ENCODE assay signal across 11 cellular contexts in genomic region chr7:107643407-107643806, GRCh38. TPM values are rescaled to one million over a fixed set of nuclear protein-coding genes. Genes with fewer than 3 reads are reported as not detected.
DNase-seq lines count a peak whose midpoint lies in the region; ATAC-seq, FAIRE-seq and TF ChIP-seq lines count a peak whose summit lies in the region.
"Had no signal": no experiment of that assay in that cellular context is flagged by ENCODE, and none has a peak within 500 bp of the region (broad histone marks: within the 10 kb centered on the region; RNA-seq: fewer than 3 reads in every experiment).

No MANE protein-coding gene starts in this region.

- H4K20me1 ChIP-seq in SK-N-SH (ENCODE audit: insufficient read depth) (no peaks in the 10 kb centered on the region), fibroblast of lung (ENCODE audit: control insufficient read depth, extremely low read depth, insufficient read depth, low read length) (no peaks in the 10 kb centered on the region)

- H3K9me3 ChIP-seq in SK-N-SH (no peaks in the 10 kb centered on the region), fibroblast of lung (ENCODE audit: control insufficient read depth, insufficient read depth, low read depth, low read length) (no peaks in the 10 kb centered on the region)
- H3K9me3 ChIP-seq: MG63, right atrium auricular region had no signal

- H3K9me2 ChIP-seq in SK-N-SH, result no peaks in the 10 kb centered on the region

- H3F3A ChIP-seq in SK-N-SH (replicated peaks; ENCODE audit: insufficient read depth), result peaks cover 4% of the 10 kb centered on the region

- POLR2A ChIA-PET in SK-N-SH (lab: Yijun Ruan, JAX), result no interaction called here

- DNase-seq in H4 (ENCODE audit: low spot score) (peak; percentile 51), SK-N-SH (no peak), fibroblast of lung (ENCODE audit: low read depth in 2 of 2) (peak; percentile 61 to 82), urothelium cell line (ENCODE audit: low spot score) (peak; percentile 47), NCI-H1930 (lab: John Stamatoyannopoulos, UW) (no peak)
- DNase-seq: MG63, substantia nigra, T1000 had no signal

- H3K9ac ChIP-seq in SK-N-SH, result no peak overlapping the region
- no peak overlapping the region for H3K9ac ChIP-seq in fibroblast of lung (ENCODE audit: insufficient read depth, low read length)

- H3K36me3 ChIP-seq in SK-N-SH (replicated peaks in 1 of 2; ENCODE audit: control insufficient read depth in 1 of 2, insufficient read depth in 2 of 2, low read length in 1 of 2) (no peaks in the 10 kb centered on the region), fibroblast of lung (ENCODE audit: control insufficient read depth, insufficient read depth, low read length) (no peaks in the 10 kb centered on the region)
- H3K36me3 ChIP-seq: MG63, right atrium auricular region had no signal

- H3K4me1 ChIP-seq in SK-N-SH (ENCODE audit: control insufficient read depth in 1 of 2, insufficient read depth in 2 of 2, low read depth in 1 of 2, low read length in 1 of 2) (peaks cover 3 to 13% of the 10 kb centered on the region in 2 experiments; a peak in 2 of 4 replicates), fibroblast of lung (ENCODE audit: control insufficient read depth, extremely low read depth, insufficient read depth, low read length) (peaks cover 2% of the 10 kb centered on the region)

- no peak for FAIRE-seq in urothelium cell line (lab: Jason Lieb, UNC)

- no peak for TF ChIP-seq RAD21 in SK-N-SH (IDR thresholded peaks at IDR 0.05; ENCODE audit: low read length)

- TF ChIP-seq EP300 in SK-N-SH (IDR thresholded peaks at IDR 0.05; ENCODE audit: borderline replicate concordance in 1 of 2, low read depth in 1 of 2, low read length in 1 of 2), result no peak

- H2AFZ ChIP-seq in SK-N-SH (ENCODE audit: low read depth), result peak overlapping the region; percentile 45; the same call in 1 of the 2 replicates
- H2AFZ ChIP-seq in fibroblast of lung (ENCODE audit: low read length), result no peak overlapping the region

- H3K27me3 ChIP-seq in SK-N-SH (ENCODE audit: insufficient read depth), result no peaks in the 10 kb centered on the region
- H3K27me3 ChIP-seq in fibroblast of lung (ENCODE audit: control insufficient read depth, insufficient read depth, low read length), result no peaks in the 10 kb centered on the region
- H3K27me3 ChIP-seq: MG63, right atrium auricular region had no signal

- WGBS in SK-N-SH (ENCODE audit: low lambda C conversion rate), result 30% methylated on average over 1 of the region's 1 CpG

- CTCF ChIA-PET in SK-N-SH (lab: Yijun Ruan, JAX), result no interaction called here

- TF ChIP-seq CTCF in SK-N-SH (IDR thresholded peaks at IDR 0.05) (peak; percentile 64), fibroblast of lung (conservative IDR thresholded peaks at IDR 0.05 in 1 of 2, IDR thresholded peaks at IDR 0.05 in 1 of 2; ENCODE audit: low read depth in 1 of 2, low read length in 2 of 2) (peak; percentile 34 to 49)

- H3K79me2 ChIP-seq in SK-N-SH (ENCODE audit: insufficient read depth) (no peaks in the 10 kb centered on the region), fibroblast of lung (ENCODE audit: control insufficient read depth, insufficient read depth, low read length) (no peaks in the 10 kb centered on the region)

- no peak overlapping the region for H3K4me3 ChIP-seq in SK-N-SH (ENCODE audit: low read depth in 2 of 2, low read length in 1 of 2)
- no peak overlapping the region for H3K4me3 ChIP-seq in fibroblast of lung (replicated peaks in 1 of 4; ENCODE audit: control extremely low read depth in 1 of 4, insufficient read depth in 1 of 4, low read depth in 3 of 4, low read length in 4 of 4)
- H3K4me3 ChIP-seq: MG63, right atrium auricular region had no signal

- H3K4me2 ChIP-seq in SK-N-SH, result 0 out of 2 replicates have a peak overlapping the region, but pooled peaks have one; percentile 9
- no peak overlapping the region for H3K4me2 ChIP-seq in fibroblast of lung (ENCODE audit: extremely low read depth, insufficient read depth, low read length)

- ATAC-seq in HG02973 (IDR thresholded peaks at IDR 0.05; ENCODE audit: unreplicated experiment) (no peak), GM21576 (IDR thresholded peaks at IDR 0.05; ENCODE audit: unreplicated experiment) (no peak)

- H3K27ac ChIP-seq in SK-N-SH (ENCODE audit: low read depth in 2 of 2, low read length in 1 of 2) (peak overlapping the region in 1 of 2 experiments; percentile 32; a peak in 2 of 4 replicates), fibroblast of lung (ENCODE audit: insufficient read depth, low read length) (no peak overlapping the region)
- H3K27ac ChIP-seq: right atrium auricular region had no signal

TF ChIP-seq in SK-N-SH, 30 proteins besides CTCF, POLR2A, EP300 and RAD21:
- TF ChIP-seq RXRA (IDR thresholded peaks at IDR 0.05; ENCODE audit: borderline replicate concordance, low read depth) (no peak), TAF1 (IDR thresholded peaks at IDR 0.05; ENCODE audit: borderline replicate concordance, low read depth, low read length) (no peak), GABPA (IDR thresholded peaks at IDR 0.05; ENCODE audit: low read depth) (no peak), CHD2 (IDR thresholded peaks at IDR 0.05; ENCODE audit: low read length, partially characterized antibody) (no peak), NRF1 (IDR thresholded peaks at IDR 0.05; ENCODE audit: low read depth, low read length) (no peak), JUND (IDR thresholded peaks at IDR 0.05) (peak; percentile 54; the same call in 1 of the 2 replicates), FOSL2 (IDR thresholded peaks at IDR 0.05; ENCODE audit: borderline replicate concordance, low read depth) (peak; percentile 62)
TF ChIP-seq in SK-N-SH: peak in this region for 2.

RNA-seq across cellular contexts. Expression of gene SLC26A4, which starts 17.2 kb away (rescaled TPM):
- total RNA-seq in H4 (2014; rRNA removed; shearing (Covaris generic)), result 0.06 and 0.19 TPM in 2 replicates
- polyA plus RNA-seq in SK-N-SH (2012; rRNA removed) (0.61 and 0.78 TPM in 2 replicates), fibroblast of lung (0.33 and 0.51 TPM in 2 replicates)
- 0.70 and 1.00 TPM in 2 replicates for polyA plus RNA-seq in SK-N-SH (2012; cell fraction: cytosol; rRNA removed)
- polyA plus RNA-seq in SK-N-SH (2012; cell fraction: nucleus; rRNA removed), result 0.39 and 0.49 TPM in 2 replicates
- total RNA-seq in fibroblast of lung, result 0.26 and 0.50 TPM in 2 replicates
- 0.52 and 0.77 TPM in 2 replicates for polyA plus RNA-seq in fibroblast of lung (2012)
- not detected in 2 replicates for polyA minus RNA-seq in fibroblast of lung (ENCODE audit: low replicate concordance)

Comparison
In these comparisons a context has a peak if more than half of its experiments do, and no peak if none do; other contexts are left out.
1. DNase-seq: peak in H4 (single experiment), fibroblast of lung (2 of 2) and urothelium cell line (single experiment); none in SK-N-SH (single experiment) and NCI-H1930 (0 of 2).